In the genomic region with DNA sequence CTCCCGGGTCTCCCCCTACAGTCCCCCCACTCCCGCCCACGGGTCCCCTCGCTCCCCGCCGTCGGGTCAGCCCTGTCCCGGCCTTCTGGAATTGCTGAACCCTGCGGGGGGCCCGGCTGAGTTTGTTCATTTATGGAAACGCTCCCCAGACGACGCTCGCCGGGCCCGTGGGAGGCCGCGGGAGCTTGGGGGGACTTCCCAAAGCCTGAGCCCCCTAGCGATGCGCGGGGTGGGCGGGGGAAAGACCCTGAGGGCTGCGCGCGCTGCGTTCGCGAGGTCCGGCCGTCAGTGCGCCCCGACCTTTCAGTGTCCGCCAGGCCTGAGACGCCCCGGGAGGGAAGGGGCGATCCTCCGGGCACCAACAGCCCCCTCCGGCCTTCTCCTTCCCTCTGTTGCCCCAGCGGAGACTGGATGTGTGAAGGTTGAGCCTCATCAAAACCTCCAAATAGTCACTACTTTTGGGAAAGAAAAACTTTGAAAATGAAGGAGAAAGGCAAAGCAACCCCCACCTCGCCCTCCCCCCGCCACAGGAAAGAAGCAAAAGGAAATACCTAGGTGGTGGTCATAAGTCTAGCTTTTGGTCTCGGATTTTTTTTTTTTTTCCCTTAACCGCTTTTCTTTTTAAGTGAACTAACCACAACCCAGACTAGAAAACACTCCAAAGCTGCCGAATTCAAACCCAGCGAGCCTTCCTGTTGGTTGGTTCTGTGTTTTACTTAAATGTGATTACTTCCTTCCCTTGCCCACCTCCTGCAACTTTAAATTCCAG, we compare ENCODE assay signal across 1 cellular context.
TF ChIP-seq lines count a peak whose summit lies in the region.

No MANE protein-coding gene starts in this region.

TF ChIP-seq in GM12878, 131 proteins besides CTCF, POLR2A, EP300 and RAD21 (continues in another document):
- TF ChIP-seq ZBTB33 (IDR thresholded peaks at IDR 0.05) (no peak), RFX5 (IDR thresholded peaks at IDR 0.05; ENCODE audit: low read depth, low read length) (no peak), KAT2A (conservative IDR thresholded peaks at IDR 0.05; ENCODE audit: control insufficient read depth, low read depth, low read length) (no peak), SREBF2 (IDR thresholded peaks at IDR 0.05; ENCODE audit: low read length) (no peak), CHD1 (IDR thresholded peaks at IDR 0.05; ENCODE audit: low read depth, low read length) (no peak), RB1 (IDR thresholded peaks at IDR 0.05; ENCODE audit: borderline replicate concordance) (no peak), SIN3A (IDR thresholded peaks at IDR 0.05; ENCODE audit: low read depth, low read length) (no peak), RUNX3 (IDR thresholded peaks at IDR 0.05; ENCODE audit: low read length) (peak; percentile 96), ZSCAN29 (IDR thresholded peaks at IDR 0.05) (no peak), ASH2L (IDR thresholded peaks at IDR 0.05; ENCODE audit: borderline replicate concordance, low read depth) (no peak), ATF7 (IDR thresholded peaks at IDR 0.05; ENCODE audit: low read depth) (peak; percentile 43; the same call in 1 of the 2 replicates), POU2F2 (IDR thresholded peaks at IDR 0.05; ENCODE audit: borderline replicate concordance, low read depth, low read length) (0 out of 3 replicates have a peak, but pooled peaks have one; percentile 20), STAT1 (conservative IDR thresholded peaks at IDR 0.05) (no peak), NBN (IDR thresholded peaks at IDR 0.05) (peak; percentile 84), RCOR1 (conservative IDR thresholded peaks at IDR 0.05; ENCODE audit: low read depth, low read length) (no peak), EZH2 (IDR thresholded peaks at IDR 0.05; ENCODE audit: borderline replicate concordance, control insufficient read depth, low read depth, low read length) (no peak), USF2 (IDR thresholded peaks at IDR 0.05; ENCODE audit: borderline replicate concordance, low read depth, low read length) (no peak), MXI1 (IDR thresholded peaks at IDR 0.05; ENCODE audit: low read depth, low read length) (no peak), PRDM15 (CRISPR knock-in tag; IDR thresholded peaks at IDR 0.05) (no peak), YBX1 (IDR thresholded peaks at IDR 0.05) (no peak), IRF5 (IDR thresholded peaks at IDR 0.05; ENCODE audit: borderline replicate concordance) (no peak), EGR1 (IDR thresholded peaks at IDR 0.05; ENCODE audit: borderline replicate concordance in 1 of 2, low read depth in 2 of 2, low read length in 2 of 2) (peak in 1 of 2 experiments; percentile 63; a peak in 2 of 3 replicates), SIX5 (IDR thresholded peaks at IDR 0.05; ENCODE audit: low read depth, low read length, severe bottlenecking) (no peak), EED (IDR thresholded peaks at IDR 0.05; ENCODE audit: low read depth) (peak; percentile 59; the same call in 1 of the 2 replicates), IKZF1 (conservative IDR thresholded peaks at IDR 0.05) (peak; percentile 85), CHD2 (IDR thresholded peaks at IDR 0.05; ENCODE audit: borderline replicate concordance, low read depth, low read length) (no peak), NFIC (IDR thresholded peaks at IDR 0.05; ENCODE audit: low read depth, low read length) (peak; percentile 78), SUZ12 (IDR thresholded peaks at IDR 0.05; ENCODE audit: unreplicated experiment) (no peak)
- TF ChIP-seq, protein P1, sequence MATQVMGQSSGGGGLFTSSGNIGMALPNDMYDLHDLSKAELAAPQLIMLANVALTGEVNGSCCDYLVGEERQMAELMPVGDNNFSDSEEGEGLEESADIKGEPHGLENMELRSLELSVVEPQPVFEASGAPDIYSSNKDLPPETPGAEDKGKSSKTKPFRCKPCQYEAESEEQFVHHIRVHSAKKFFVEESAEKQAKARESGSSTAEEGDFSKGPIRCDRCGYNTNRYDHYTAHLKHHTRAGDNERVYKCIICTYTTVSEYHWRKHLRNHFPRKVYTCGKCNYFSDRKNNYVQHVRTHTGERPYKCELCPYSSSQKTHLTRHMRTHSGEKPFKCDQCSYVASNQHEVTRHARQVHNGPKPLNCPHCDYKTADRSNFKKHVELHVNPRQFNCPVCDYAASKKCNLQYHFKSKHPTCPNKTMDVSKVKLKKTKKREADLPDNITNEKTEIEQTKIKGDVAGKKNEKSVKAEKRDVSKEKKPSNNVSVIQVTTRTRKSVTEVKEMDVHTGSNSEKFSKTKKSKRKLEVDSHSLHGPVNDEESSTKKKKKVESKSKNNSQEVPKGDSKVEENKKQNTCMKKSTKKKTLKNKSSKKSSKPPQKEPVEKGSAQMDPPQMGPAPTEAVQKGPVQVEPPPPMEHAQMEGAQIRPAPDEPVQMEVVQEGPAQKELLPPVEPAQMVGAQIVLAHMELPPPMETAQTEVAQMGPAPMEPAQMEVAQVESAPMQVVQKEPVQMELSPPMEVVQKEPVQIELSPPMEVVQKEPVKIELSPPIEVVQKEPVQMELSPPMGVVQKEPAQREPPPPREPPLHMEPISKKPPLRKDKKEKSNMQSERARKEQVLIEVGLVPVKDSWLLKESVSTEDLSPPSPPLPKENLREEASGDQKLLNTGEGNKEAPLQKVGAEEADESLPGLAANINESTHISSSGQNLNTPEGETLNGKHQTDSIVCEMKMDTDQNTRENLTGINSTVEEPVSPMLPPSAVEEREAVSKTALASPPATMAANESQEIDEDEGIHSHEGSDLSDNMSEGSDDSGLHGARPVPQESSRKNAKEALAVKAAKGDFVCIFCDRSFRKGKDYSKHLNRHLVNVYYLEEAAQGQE (IDR thresholded peaks at IDR 0.05; ENCODE audit: low read depth, low read length) = no peak
- TF ChIP-seq, protein P2, sequence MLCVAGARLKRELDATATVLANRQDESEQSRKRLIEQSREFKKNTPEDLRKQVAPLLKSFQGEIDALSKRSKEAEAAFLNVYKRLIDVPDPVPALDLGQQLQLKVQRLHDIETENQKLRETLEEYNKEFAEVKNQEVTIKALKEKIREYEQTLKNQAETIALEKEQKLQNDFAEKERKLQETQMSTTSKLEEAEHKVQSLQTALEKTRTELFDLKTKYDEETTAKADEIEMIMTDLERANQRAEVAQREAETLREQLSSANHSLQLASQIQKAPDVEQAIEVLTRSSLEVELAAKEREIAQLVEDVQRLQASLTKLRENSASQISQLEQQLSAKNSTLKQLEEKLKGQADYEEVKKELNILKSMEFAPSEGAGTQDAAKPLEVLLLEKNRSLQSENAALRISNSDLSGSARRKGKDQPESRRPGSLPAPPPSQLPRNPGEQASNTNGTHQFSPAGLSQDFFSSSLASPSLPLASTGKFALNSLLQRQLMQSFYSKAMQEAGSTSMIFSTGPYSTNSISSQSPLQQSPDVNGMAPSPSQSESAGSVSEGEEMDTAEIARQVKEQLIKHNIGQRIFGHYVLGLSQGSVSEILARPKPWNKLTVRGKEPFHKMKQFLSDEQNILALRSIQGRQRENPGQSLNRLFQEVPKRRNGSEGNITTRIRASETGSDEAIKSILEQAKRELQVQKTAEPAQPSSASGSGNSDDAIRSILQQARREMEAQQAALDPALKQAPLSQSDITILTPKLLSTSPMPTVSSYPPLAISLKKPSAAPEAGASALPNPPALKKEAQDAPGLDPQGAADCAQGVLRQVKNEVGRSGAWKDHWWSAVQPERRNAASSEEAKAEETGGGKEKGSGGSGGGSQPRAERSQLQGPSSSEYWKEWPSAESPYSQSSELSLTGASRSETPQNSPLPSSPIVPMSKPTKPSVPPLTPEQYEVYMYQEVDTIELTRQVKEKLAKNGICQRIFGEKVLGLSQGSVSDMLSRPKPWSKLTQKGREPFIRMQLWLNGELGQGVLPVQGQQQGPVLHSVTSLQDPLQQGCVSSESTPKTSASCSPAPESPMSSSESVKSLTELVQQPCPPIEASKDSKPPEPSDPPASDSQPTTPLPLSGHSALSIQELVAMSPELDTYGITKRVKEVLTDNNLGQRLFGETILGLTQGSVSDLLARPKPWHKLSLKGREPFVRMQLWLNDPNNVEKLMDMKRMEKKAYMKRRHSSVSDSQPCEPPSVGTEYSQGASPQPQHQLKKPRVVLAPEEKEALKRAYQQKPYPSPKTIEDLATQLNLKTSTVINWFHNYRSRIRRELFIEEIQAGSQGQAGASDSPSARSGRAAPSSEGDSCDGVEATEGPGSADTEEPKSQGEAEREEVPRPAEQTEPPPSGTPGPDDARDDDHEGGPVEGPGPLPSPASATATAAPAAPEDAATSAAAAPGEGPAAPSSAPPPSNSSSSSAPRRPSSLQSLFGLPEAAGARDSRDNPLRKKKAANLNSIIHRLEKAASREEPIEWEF (IDR thresholded peaks at IDR 0.05; ENCODE audit: insufficient replicate concordance, low read depth, low read length) = no peak
- TF ChIP-seq, protein P3, sequence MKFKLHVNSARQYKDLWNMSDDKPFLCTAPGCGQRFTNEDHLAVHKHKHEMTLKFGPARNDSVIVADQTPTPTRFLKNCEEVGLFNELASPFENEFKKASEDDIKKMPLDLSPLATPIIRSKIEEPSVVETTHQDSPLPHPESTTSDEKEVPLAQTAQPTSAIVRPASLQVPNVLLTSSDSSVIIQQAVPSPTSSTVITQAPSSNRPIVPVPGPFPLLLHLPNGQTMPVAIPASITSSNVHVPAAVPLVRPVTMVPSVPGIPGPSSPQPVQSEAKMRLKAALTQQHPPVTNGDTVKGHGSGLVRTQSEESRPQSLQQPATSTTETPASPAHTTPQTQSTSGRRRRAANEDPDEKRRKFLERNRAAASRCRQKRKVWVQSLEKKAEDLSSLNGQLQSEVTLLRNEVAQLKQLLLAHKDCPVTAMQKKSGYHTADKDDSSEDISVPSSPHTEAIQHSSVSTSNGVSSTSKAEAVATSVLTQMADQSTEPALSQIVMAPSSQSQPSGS (IDR thresholded peaks at IDR 0.05; ENCODE audit: low read length) = no peak
- TF ChIP-seq, protein P4, sequence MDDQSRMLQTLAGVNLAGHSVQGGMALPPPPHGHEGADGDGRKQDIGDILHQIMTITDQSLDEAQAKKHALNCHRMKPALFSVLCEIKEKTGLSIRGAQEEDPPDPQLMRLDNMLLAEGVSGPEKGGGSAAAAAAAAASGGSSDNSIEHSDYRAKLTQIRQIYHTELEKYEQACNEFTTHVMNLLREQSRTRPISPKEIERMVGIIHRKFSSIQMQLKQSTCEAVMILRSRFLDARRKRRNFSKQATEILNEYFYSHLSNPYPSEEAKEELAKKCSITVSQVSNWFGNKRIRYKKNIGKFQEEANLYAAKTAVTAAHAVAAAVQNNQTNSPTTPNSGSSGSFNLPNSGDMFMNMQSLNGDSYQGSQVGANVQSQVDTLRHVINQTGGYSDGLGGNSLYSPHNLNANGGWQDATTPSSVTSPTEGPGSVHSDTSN (IDR thresholded peaks at IDR 0.05; ENCODE audit: insufficient replicate concordance, low read depth, low read length) = no peak
- TF ChIP-seq, protein P5, sequence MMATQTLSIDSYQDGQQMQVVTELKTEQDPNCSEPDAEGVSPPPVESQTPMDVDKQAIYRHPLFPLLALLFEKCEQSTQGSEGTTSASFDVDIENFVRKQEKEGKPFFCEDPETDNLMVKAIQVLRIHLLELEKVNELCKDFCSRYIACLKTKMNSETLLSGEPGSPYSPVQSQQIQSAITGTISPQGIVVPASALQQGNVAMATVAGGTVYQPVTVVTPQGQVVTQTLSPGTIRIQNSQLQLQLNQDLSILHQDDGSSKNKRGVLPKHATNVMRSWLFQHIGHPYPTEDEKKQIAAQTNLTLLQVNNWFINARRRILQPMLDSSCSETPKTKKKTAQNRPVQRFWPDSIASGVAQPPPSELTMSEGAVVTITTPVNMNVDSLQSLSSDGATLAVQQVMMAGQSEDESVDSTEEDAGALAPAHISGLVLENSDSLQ (IDR thresholded peaks at IDR 0.05) = no peak
